Comparison of ENCODE assay signal across 24 cellular contexts in the genomic region with DNA sequence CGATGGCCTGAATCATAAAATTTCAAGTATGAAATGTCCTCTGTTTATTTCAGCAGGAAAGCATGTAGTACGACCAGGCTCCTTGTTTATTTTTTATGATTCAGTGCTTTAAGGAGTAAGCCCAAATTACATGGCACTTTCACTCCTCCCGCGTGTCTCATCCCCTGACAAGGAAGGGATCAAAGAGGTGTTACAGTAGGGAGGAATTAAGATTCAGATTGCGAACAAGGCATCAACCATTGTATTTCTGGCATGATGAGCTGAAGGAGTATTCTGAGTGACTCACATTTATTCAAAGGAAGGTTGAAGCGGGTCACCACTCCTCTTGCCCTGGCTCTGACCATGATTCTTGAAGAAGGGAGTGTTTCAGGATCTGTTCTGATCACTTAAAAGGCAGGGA. TPM values are rescaled to one million over a fixed set of nuclear protein-coding genes. Genes with fewer than 3 reads are reported as not detected.
DNase-seq lines count a peak whose midpoint lies in the region; ATAC-seq and TF ChIP-seq lines count a peak whose summit lies in the region.
"Had no signal": no experiment of that assay in that cellular context is flagged by ENCODE, and none has a peak within 500 bp of the region (broad histone marks: within the 10 kb centered on the region; RNA-seq: fewer than 3 reads in every experiment).

No MANE protein-coding gene starts in this region.

- H3K9me3 ChIP-seq in neural cell (ENCODE audit: low read length): no peaks in the 10 kb centered on the region
- H3K9me3 ChIP-seq: BE2C, MG63 had no signal

- no peak for ATAC-seq in HG03135 (IDR thresholded peaks at IDR 0.05; ENCODE audit: unreplicated experiment)

- DNase-seq in NCI-H2227 treated with DMSO at 0.1 percent for 48 hours (lab: John Stamatoyannopoulos, UW) (peak; percentile 73), NCI-H2227 (lab: John Stamatoyannopoulos, UW; ENCODE audit: unreplicated experiment) (no peak), epithelial cell of proximal tubule (ENCODE audit: low read depth) (peak; percentile 26), NCI-H187 (lab: John Stamatoyannopoulos, UW) (no peak), NCI-H774 (lab: John Stamatoyannopoulos, UW) (no peak)
- DNase-seq: BE2C; CD4-positive, CD25-positive, alpha-beta regulatory T cell; COR-L47; Kasumi-1; MG63; NCI-H1048; NCI-H1436; NCI-H2029; NCI-H2171 treated with DMSO at 0.1 percent for 48 hours; NCI-H748 treated with DMSO at 0.1 percent for 48 hours; SHP77 had no signal

- no peak overlapping the region for H2AFZ ChIP-seq in neural cell (ENCODE audit: low read depth, low read length)

- peak overlapping the region; percentile 44 for H3K27ac ChIP-seq in neural cell (ENCODE audit: low read length)
- H3K27ac ChIP-seq: SK-N-MC had no signal

- no peaks in the 10 kb centered on the region for H3F3A ChIP-seq in neural cell (ENCODE audit: insufficient read depth, low read length, poor library complexity, severe bottlenecking)

- no peak overlapping the region for H3K9ac ChIP-seq in neural cell (ENCODE audit: low read length)

- H3K9me2 ChIP-seq in neural cell (ENCODE audit: insufficient read depth, low read length): no peaks in the 10 kb centered on the region

- no peaks in the 10 kb centered on the region for H4K20me1 ChIP-seq in neural cell (ENCODE audit: insufficient read depth)

- no peak for TF ChIP-seq EP300 in neural cell (conservative IDR thresholded peaks at IDR 0.05; ENCODE audit: poor library complexity, severe bottlenecking)

- H3K4me3 ChIP-seq in epithelial cell of proximal tubule (ENCODE audit: low read depth, low read length): no peak overlapping the region
- H3K4me3 ChIP-seq in neural cell (ENCODE audit: low read length): no peak overlapping the region
- H3K4me3 ChIP-seq: MG63, SK-N-MC had no signal

- H3K4me2 ChIP-seq in neural cell (ENCODE audit: low read length): no peak overlapping the region

- no peaks in the 10 kb centered on the region for H3K79me2 ChIP-seq in neural cell (replicated peaks; ENCODE audit: insufficient read depth, low read length)

- no peak for TF ChIP-seq CTCF in epithelial cell of proximal tubule (conservative IDR thresholded peaks at IDR 0.05; ENCODE audit: low read depth, low read length)
- TF ChIP-seq CTCF in neural cell (IDR thresholded peaks at IDR 0.05; ENCODE audit: poor library complexity, severe bottlenecking): no peak

- no peak for TF ChIP-seq RAD21 in neural cell (conservative IDR thresholded peaks at IDR 0.05)

- H3K27me3 ChIP-seq in neural cell (ENCODE audit: insufficient read depth, low read depth, low read length): no peaks in the 10 kb centered on the region
- H3K27me3 ChIP-seq: MG63 had no signal

- H3K36me3 ChIP-seq in neural cell (ENCODE audit: insufficient read depth, low read length): no peaks in the 10 kb centered on the region
- H3K36me3 ChIP-seq: BE2C, MG63 had no signal

TF ChIP-seq in neural cell, 6 proteins besides CTCF, POLR2A, EP300 and RAD21:
- TF ChIP-seq, protein P1, sequence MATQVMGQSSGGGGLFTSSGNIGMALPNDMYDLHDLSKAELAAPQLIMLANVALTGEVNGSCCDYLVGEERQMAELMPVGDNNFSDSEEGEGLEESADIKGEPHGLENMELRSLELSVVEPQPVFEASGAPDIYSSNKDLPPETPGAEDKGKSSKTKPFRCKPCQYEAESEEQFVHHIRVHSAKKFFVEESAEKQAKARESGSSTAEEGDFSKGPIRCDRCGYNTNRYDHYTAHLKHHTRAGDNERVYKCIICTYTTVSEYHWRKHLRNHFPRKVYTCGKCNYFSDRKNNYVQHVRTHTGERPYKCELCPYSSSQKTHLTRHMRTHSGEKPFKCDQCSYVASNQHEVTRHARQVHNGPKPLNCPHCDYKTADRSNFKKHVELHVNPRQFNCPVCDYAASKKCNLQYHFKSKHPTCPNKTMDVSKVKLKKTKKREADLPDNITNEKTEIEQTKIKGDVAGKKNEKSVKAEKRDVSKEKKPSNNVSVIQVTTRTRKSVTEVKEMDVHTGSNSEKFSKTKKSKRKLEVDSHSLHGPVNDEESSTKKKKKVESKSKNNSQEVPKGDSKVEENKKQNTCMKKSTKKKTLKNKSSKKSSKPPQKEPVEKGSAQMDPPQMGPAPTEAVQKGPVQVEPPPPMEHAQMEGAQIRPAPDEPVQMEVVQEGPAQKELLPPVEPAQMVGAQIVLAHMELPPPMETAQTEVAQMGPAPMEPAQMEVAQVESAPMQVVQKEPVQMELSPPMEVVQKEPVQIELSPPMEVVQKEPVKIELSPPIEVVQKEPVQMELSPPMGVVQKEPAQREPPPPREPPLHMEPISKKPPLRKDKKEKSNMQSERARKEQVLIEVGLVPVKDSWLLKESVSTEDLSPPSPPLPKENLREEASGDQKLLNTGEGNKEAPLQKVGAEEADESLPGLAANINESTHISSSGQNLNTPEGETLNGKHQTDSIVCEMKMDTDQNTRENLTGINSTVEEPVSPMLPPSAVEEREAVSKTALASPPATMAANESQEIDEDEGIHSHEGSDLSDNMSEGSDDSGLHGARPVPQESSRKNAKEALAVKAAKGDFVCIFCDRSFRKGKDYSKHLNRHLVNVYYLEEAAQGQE (IDR thresholded peaks at IDR 0.05; ENCODE audit: borderline replicate concordance): no peak
- peak; percentile 24 for TF ChIP-seq POLR2AphosphoS5 (IDR thresholded peaks at IDR 0.05)
- no peak for TF ChIP-seq SMC3 (conservative IDR thresholded peaks at IDR 0.05; ENCODE audit: poor library complexity)
- TF ChIP-seq MXI1 (conservative IDR thresholded peaks at IDR 0.05; ENCODE audit: poor library complexity, severe bottlenecking): no peak

RNA-seq across cellular contexts. Expression of a gene that starts 46.1 kb away (rescaled TPM):
- 2.6 TPM in 1 of 2 replicates, not detected in the other for total RNA-seq in epithelial cell of proximal tubule
- polyA plus RNA-seq in neural cell: 2.2 TPM in 1 of 2 replicates, not detected in the other
- 0.49 TPM in 1 of 2 replicates, not detected in the other for polyA minus RNA-seq in neural cell
- total RNA-seq: A172; CD4-positive, CD25-positive, alpha-beta regulatory T cell; H4; NCI-H460; OCI-LY7; RPMI7951 had no signal

Comparison
In these comparisons a context has a peak if more than half of its experiments do, and no peak if none do; other contexts are left out.
1. DNase-seq: peak in NCI-H2227 treated with DMSO at 0.1 percent for 48 hours (single experiment) and epithelial cell of proximal tubule (single experiment); none in NCI-H2227 (single experiment), NCI-H187 (0 of 2) and NCI-H774 (single experiment).